In the genomic region with DNA sequence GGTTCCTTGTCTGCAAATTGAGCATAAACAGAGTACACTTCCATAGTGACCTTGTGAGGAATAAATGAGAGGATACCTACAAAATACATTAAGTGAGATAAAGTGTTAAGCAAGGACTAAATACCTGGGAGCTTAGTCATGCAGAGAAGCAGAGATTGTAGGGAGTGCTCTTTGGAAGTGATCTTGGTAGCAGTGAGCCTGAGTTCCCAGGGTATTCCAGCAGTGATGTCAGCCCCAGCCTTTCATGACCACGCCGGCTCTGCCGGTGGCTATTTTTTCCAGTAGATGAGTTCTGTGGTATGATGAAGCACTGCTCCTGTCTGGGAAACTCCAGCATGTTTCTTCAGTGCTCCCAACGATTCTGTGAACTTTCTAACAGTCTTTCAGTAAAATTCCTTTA, we compare ENCODE assay signal across 14 cellular contexts.
DNase-seq lines count a peak whose midpoint lies in the region; ATAC-seq lines count a peak whose summit lies in the region.
"Had no signal": no experiment of that assay in that cellular context is flagged by ENCODE, and none has a peak within 500 bp of the region (broad histone marks: within the 10 kb centered on the region; RNA-seq: fewer than 3 reads in every experiment).

No MANE protein-coding gene starts in this region.

- H3K9me3 Mint-ChIP-seq in activated CD4-positive, alpha-beta T cell treated with anti-CD3 and anti-CD28 coated beads, Interleukin-2, amount 10 ng/mL, durations not matched to agents 24 days and 14 days = no peaks in the 10 kb centered on the region

- no peaks in the 10 kb centered on the region for H3K27me3 ChIP-seq in effector memory CD4-positive, alpha-beta T cell (replicated peaks; ENCODE audit: control insufficient read depth, insufficient read depth, low read length, poor library complexity, severe bottlenecking)

- H3K27me3 Mint-ChIP-seq in activated CD4-positive, alpha-beta T cell treated with anti-CD3 and anti-CD28 coated beads, Interleukin-2, amount 10 ng/mL, durations not matched to agents 24 days and 14 days = no peaks in the 10 kb centered on the region

- intact Hi-C loops in activated CD4-positive, alpha-beta T cell treated with anti-CD3 and anti-CD28 coated beads, Interleukin-2, amount 10 ng/mL, durations not matched to agents 24 days and 14 days (cut with micrococcal nuclease) = no loop called here

- DNase-seq in ACHN (peak; percentile 51), M059J (ENCODE audit: low read depth) (peak; percentile 56), dedifferentiated amniotic fluid mesenchymal stem cell (ENCODE audit: extremely low spot score) (peak; percentile 23), medulla oblongata (ENCODE audit: extremely low spot score) (peak; percentile 32), COLO668 (lab: John Stamatoyannopoulos, UW; ENCODE audit: unreplicated experiment) (no peak)
- DNase-seq in effector memory CD4-positive, alpha-beta T cell = no peak
- no peak for DNase-seq in activated CD4-positive, alpha-beta T cell treated with anti-CD3 and anti-CD28 coated beads, Interleukin-2, amount 10 ng/mL, durations not matched to agents 24 days and 14 days
- DNase-seq: activated CD4-positive, alpha-beta T cell treated with anti-CD3 and anti-CD28 coated beads for 48 hours; activated gamma-delta T cell treated with Interleukin-2 at 50 U/mL for 16 hours; AML-193; NCI-H524 treated with DMSO at 0.1 percent for 48 hours; stimulated activated naive CD4-positive, alpha-beta T cell treated with Interleukin-2 at 50 U/mL for 16 hours had no signal

- no peak overlapping the region for H3K4me3 Mint-ChIP-seq in activated CD4-positive, alpha-beta T cell treated with anti-CD3 and anti-CD28 coated beads, Interleukin-2, amount 10 ng/mL, durations not matched to agents 24 days and 14 days
- H3K4me3 Mint-ChIP-seq: neural crest cell had no signal

- ATAC-seq in GM21360 (IDR thresholded peaks at IDR 0.05; ENCODE audit: unreplicated experiment) = no peak

- H3K4me1 ChIP-seq in effector memory CD4-positive, alpha-beta T cell (ENCODE audit: control insufficient read depth, insufficient read depth, low read length, poor library complexity, severe bottlenecking) = no peaks in the 10 kb centered on the region

- no peaks in the 10 kb centered on the region for H3K36me3 Mint-ChIP-seq in activated CD4-positive, alpha-beta T cell treated with anti-CD3 and anti-CD28 coated beads, Interleukin-2, amount 10 ng/mL, durations not matched to agents 24 days and 14 days (ENCODE audit: low read depth)

- no peaks in the 10 kb centered on the region for H3K4me1 Mint-ChIP-seq in activated CD4-positive, alpha-beta T cell treated with anti-CD3 and anti-CD28 coated beads, Interleukin-2, amount 10 ng/mL, durations not matched to agents 24 days and 14 days

- H3K9me3 ChIP-seq in effector memory CD4-positive, alpha-beta T cell (ENCODE audit: control insufficient read depth, low read length) = no peaks in the 10 kb centered on the region

- H3K36me3 ChIP-seq in effector memory CD4-positive, alpha-beta T cell (ENCODE audit: control insufficient read depth, insufficient read depth, low read length) = no peaks in the 10 kb centered on the region

- no peak overlapping the region for H3K4me3 ChIP-seq in effector memory CD4-positive, alpha-beta T cell (ENCODE audit: insufficient read depth, low read depth, low read length, poor library complexity, severe bottlenecking)

- no peak overlapping the region for H3K27ac ChIP-seq in effector memory CD4-positive, alpha-beta T cell (ENCODE audit: insufficient read depth, low read length, poor library complexity, severe bottlenecking)

- in situ Hi-C loops in ACHN (cut with HindIII; ENCODE audit: low pct_ligation_motif_present, low pct_unique_long_range_greater_than_20kb, low sequenced_read_pairs) = no loop called here

- H3K27ac Mint-ChIP-seq in activated CD4-positive, alpha-beta T cell treated with anti-CD3 and anti-CD28 coated beads, Interleukin-2, amount 10 ng/mL, durations not matched to agents 24 days and 14 days = no peak overlapping the region

Comparison
In these comparisons a context has a peak if more than half of its experiments do, and no peak if none do; other contexts are left out.
1. DNase-seq: peak in ACHN (single experiment), M059J (single experiment), dedifferentiated amniotic fluid mesenchymal stem cell (single experiment) and medulla oblongata (single experiment); none in COLO668 (single experiment), effector memory CD4-positive, alpha-beta T cell (0 of 3) and activated CD4-positive, alpha-beta T cell treated with anti-CD3 and anti-CD28 coated beads, Interleukin-2, amount 10 ng/mL, durations not matched to agents 24 days and 14 days (single experiment).